1 cellular context compared by ENCODE assay signal in the genomic region with DNA sequence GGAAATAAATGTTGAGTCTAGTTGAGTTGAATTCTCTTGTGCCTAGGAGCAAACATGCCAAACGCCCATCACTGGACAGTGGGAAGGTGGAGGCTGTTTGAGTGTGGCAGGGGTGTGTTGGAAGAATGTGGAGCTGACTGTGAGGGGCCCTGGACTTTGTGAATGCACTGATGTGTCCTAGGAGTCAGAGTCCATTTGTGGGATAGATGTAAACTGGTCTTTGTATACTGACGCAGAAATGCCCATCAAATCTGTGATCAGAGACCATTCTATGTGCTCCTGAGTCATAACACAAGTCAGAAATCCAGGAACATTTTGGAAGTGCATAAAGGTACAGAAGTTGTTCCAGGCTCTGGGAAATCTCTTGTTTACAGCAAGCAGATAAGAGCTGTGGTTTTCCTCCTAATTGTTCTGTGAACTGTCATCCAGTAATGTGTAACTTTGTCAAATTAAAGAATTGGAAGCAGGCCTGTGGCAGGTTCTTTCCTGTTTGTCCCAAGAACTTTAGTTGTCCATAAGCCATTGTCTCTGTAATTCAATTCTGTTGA.
TF ChIP-seq lines count a peak whose summit lies in the region.

No MANE protein-coding gene starts in this region.

TF ChIP-seq in HepG2, 621 proteins besides CTCF, POLR2A, EP300 and RAD21 (continued from another document):
- TF ChIP-seq MLXIP (CRISPR knock-in tag; IDR thresholded peaks at IDR 0.05; ENCODE audit: borderline replicate concordance) (no peak), FOXC1 (CRISPR knock-in tag; IDR thresholded peaks at IDR 0.05; ENCODE audit: borderline replicate concordance) (no peak), KLF15 (CRISPR knock-in tag; IDR thresholded peaks at IDR 0.05; ENCODE audit: borderline replicate concordance) (no peak), NCOR1 (IDR thresholded peaks at IDR 0.05; ENCODE audit: borderline replicate concordance, low read length) (peak; percentile 85), MAF1 (CRISPR knock-in tag; IDR thresholded peaks at IDR 0.05; ENCODE audit: borderline replicate concordance) (no peak), NONO (IDR thresholded peaks at IDR 0.05) (no peak), NONO (CRISPR knock-in tag; conservative IDR thresholded peaks at IDR 0.05) (no peak), CBX5 (CRISPR knock-in tag; IDR thresholded peaks at IDR 0.05; ENCODE audit: borderline replicate concordance) (no peak), ZNF496 (CRISPR knock-in tag; IDR thresholded peaks at IDR 0.05; ENCODE audit: insufficient replicate concordance) (no peak), KDM1A (CRISPR knock-in tag; IDR thresholded peaks at IDR 0.05) (no peak), ZGPAT (CRISPR knock-in tag; IDR thresholded peaks at IDR 0.05) (peak; percentile 23; the same call in 1 of the 2 replicates), ZNF17 (CRISPR knock-in tag; IDR thresholded peaks at IDR 0.05) (no peak), ZNF800 (CRISPR knock-in tag; IDR thresholded peaks at IDR 0.05) (0 out of 2 replicates have a peak, but pooled peaks have one; percentile 28), ZNF598 (CRISPR knock-in tag; IDR thresholded peaks at IDR 0.05; ENCODE audit: borderline replicate concordance) (no peak), HMG20A (CRISPR knock-in tag; IDR thresholded peaks at IDR 0.05; ENCODE audit: borderline replicate concordance) (peak; percentile 31; the same call in 1 of the 2 replicates), BORCS8-MEF2B (CRISPR knock-in tag; IDR thresholded peaks at IDR 0.05) (no peak), NR2F2 (IDR thresholded peaks at IDR 0.05; ENCODE audit: borderline replicate concordance, low read depth) (no peak)
- TF ChIP-seq, protein P1, sequence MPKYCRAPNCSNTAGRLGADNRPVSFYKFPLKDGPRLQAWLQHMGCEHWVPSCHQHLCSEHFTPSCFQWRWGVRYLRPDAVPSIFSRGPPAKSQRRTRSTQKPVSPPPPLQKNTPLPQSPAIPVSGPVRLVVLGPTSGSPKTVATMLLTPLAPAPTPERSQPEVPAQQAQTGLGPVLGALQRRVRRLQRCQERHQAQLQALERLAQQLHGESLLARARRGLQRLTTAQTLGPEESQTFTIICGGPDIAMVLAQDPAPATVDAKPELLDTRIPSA (CRISPR knock-in tag; IDR thresholded peaks at IDR 0.05; ENCODE audit: borderline replicate concordance): no peak
- TF ChIP-seq, protein P2, sequence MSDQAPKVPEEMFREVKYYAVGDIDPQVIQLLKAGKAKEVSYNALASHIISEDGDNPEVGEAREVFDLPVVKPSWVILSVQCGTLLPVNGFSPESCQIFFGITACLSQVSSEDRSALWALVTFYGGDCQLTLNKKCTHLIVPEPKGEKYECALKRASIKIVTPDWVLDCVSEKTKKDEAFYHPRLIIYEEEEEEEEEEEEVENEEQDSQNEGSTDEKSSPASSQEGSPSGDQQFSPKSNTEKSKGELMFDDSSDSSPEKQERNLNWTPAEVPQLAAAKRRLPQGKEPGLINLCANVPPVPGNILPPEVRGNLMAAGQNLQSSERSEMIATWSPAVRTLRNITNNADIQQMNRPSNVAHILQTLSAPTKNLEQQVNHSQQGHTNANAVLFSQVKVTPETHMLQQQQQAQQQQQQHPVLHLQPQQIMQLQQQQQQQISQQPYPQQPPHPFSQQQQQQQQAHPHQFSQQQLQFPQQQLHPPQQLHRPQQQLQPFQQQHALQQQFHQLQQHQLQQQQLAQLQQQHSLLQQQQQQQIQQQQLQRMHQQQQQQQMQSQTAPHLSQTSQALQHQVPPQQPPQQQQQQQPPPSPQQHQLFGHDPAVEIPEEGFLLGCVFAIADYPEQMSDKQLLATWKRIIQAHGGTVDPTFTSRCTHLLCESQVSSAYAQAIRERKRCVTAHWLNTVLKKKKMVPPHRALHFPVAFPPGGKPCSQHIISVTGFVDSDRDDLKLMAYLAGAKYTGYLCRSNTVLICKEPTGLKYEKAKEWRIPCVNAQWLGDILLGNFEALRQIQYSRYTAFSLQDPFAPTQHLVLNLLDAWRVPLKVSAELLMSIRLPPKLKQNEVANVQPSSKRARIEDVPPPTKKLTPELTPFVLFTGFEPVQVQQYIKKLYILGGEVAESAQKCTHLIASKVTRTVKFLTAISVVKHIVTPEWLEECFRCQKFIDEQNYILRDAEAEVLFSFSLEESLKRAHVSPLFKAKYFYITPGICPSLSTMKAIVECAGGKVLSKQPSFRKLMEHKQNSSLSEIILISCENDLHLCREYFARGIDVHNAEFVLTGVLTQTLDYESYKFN (CRISPR knock-in tag; conservative IDR thresholded peaks at IDR 0.05): peak; percentile 91
- TF ChIP-seq, protein P3, sequence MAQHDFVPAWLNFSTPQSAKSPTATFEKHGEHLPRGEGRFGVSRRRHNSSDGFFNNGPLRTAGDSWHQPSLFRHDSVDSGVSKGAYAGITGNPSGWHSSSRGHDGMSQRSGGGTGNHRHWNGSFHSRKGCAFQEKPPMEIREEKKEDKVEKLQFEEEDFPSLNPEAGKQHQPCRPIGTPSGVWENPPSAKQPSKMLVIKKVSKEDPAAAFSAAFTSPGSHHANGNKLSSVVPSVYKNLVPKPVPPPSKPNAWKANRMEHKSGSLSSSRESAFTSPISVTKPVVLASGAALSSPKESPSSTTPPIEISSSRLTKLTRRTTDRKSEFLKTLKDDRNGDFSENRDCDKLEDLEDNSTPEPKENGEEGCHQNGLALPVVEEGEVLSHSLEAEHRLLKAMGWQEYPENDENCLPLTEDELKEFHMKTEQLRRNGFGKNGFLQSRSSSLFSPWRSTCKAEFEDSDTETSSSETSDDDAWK (CRISPR knock-in tag; IDR thresholded peaks at IDR 0.05): no peak
